8 cellular contexts compared by ENCODE assay signal in genomic region chr17:68511671-68512246, GRCh38. TPM values are rescaled to one million over a fixed set of nuclear protein-coding genes. Genes with fewer than 3 reads are reported as not detected.
DNase-seq lines count a peak whose midpoint lies in the region; ATAC-seq, FAIRE-seq and TF ChIP-seq lines count a peak whose summit lies in the region.

No MANE protein-coding gene starts in this region.

- H3K27ac Mint-ChIP-seq in H9, result peak overlapping the region; percentile 95 to 100 (median 98)

- no peak overlapping the region for H2BK15ac ChIP-seq in H9 (ENCODE audit: low read depth, low read length)

- no peak for FAIRE-seq in GM12878 (lab: Jason Lieb, UNC)

- POLR2A ChIA-PET in GM12878 (lab: Charles Lee), result interaction anchor here (0.8 to 4.7 kb wide), 6 partner anchors 9 to 55 kb away, joined by 3 to 46 read pairs (median 6); partner anchors contain the start of gene WIPI1

- H4K91ac ChIP-seq in H9 (ENCODE audit: insufficient read length, low read depth, low read length), result no peak overlapping the region

- peak overlapping the region; percentile 71 for H3K4me3 ChIP-seq in GM12864 (ENCODE audit: low read depth, low read length)
- H3K4me3 ChIP-seq in MG63, result peak overlapping the region; percentile 100
- H3K4me3 ChIP-seq in GM12878, result peak overlapping the region; percentile 88
- H3K4me3 ChIP-seq in iPS DF 6.9 (ENCODE audit: low read length), result peak overlapping the region; percentile 74; the same call in 1 of the 2 replicates
- peak overlapping the region; percentile 93 for H3K4me3 ChIP-seq in skeletal muscle cell (ENCODE audit: low read depth, low read length)

- no peak for DNase-seq in GM12864 (ENCODE audit: low read depth)
- DNase-seq in H9, result peak; percentile 91
- peak; percentile 72 for DNase-seq in MG63
- DNase-seq in T follicular helper cell (ENCODE audit: low read depth), result peak; percentile 56
- no peak for DNase-seq in GM12878 (ENCODE audit: low read depth, low spot score)
- DNase-seq in iPS DF 6.9 (ENCODE audit: low read depth, low spot score), result peak; percentile 11
- peak; percentile 55 for DNase-seq in skeletal muscle cell (ENCODE audit: low read depth)
- DNase-seq in central memory CD4-positive, alpha-beta T cell, result no peak

- H2BK120ac ChIP-seq in H9 (ENCODE audit: low read depth, low read length, poor library complexity, severe bottlenecking), result no peak overlapping the region

- H3K4me1 Mint-ChIP-seq in H9, result peaks cover 42 to 51% of the 10 kb centered on the region in 2 experiments

- H4K20me1 ChIP-seq in H9 (ENCODE audit: control insufficient read depth, insufficient read depth, insufficient read length), result no peaks in the 10 kb centered on the region
- 0 out of 2 replicates have a peak, but pooled peaks cover 2% of the 10 kb centered on the region for H4K20me1 ChIP-seq in GM12878 (ENCODE audit: control insufficient read depth, insufficient read depth)

- no TSS peak for BruUV-seq in GM12878 (replicated peaks; lab: Mats Ljungman, UMichigan)

- no peaks in the 10 kb centered on the region; the same call in 1 of the 2 replicates for H3K4me1 ChIP-seq in H9 (ENCODE audit: insufficient read depth, low read length)
- peaks cover 7% of the 10 kb centered on the region; the same call in 1 of the 2 replicates for H3K4me1 ChIP-seq in GM12878 (ENCODE audit: control insufficient read depth, insufficient read depth, low read length)
- H3K4me1 ChIP-seq in iPS DF 6.9 (ENCODE audit: control insufficient read depth, insufficient read depth, low read length), result no peaks in the 10 kb centered on the region

- TF ChIP-seq RAD21 in GM12878 (IDR thresholded peaks at IDR 0.05; ENCODE audit: insufficient read depth, low read depth, low read length), result no peak

- no peak for TF ChIP-seq EP300 in GM12878 (IDR thresholded peaks at IDR 0.05; ENCODE audit: borderline replicate concordance in 1 of 2, control insufficient read depth in 1 of 2, low read depth in 2 of 2, low read length in 2 of 2)

- intact Hi-C loops in GM12878 (cut with micrococcal nuclease; ENCODE audit: unreplicated experiment), result loop anchor here (1.0 to 5.0 kb wide), 2 partner anchors 13 to 44 kb away; no protein-coding TSS in a partner anchor

- CTCF ChIA-PET in GM12878 (lab: Yijun Ruan, JAX), result interaction anchor here (3.9 kb wide), 1 partner anchor 14 kb away, joined by 29 read pairs; no protein-coding TSS in a partner anchor

- H3K79me2 ChIP-seq in H9 (ENCODE audit: insufficient read depth, low read length) (peaks cover 16% of the 10 kb centered on the region; the same call in 1 of the 2 replicates), GM12878 (ENCODE audit: control insufficient read depth, insufficient read depth, low read length) (peaks cover 45% of the 10 kb centered on the region)

- peaks cover 9% of the 10 kb centered on the region for H3K23me2 ChIP-seq in H9 (ENCODE audit: insufficient read length, low read depth, low read length, poor library complexity, severe bottlenecking)

- TF ChIP-seq CTCF in GM12864 (IDR thresholded peaks at IDR 0.05; ENCODE audit: low read depth, low read length, missing control alignments), result no peak
- no peak for TF ChIP-seq CTCF in H9 (conservative IDR thresholded peaks at IDR 0.05)
- TF ChIP-seq CTCF in GM12878 (IDR thresholded peaks at IDR 0.05 in 2 of 3, conservative IDR thresholded peaks at IDR 0.05 in 1 of 3; ENCODE audit: control insufficient read depth in 2 of 3, extremely low read depth in 1 of 3, insufficient read depth in 1 of 3, low read depth in 3 of 3, low read length in 3 of 3), result no peak; a peak in 1 of 6 replicates

- H3K56ac ChIP-seq in H9 (ENCODE audit: insufficient read length, low read depth, low read length), result no peak overlapping the region

- H3K27me3 Mint-ChIP-seq in H9 (ENCODE audit: low read depth), result no peaks in the 10 kb centered on the region

- peak overlapping the region; percentile 97 to 98 for H3K4me3 Mint-ChIP-seq in H9

- H3K9me3 Mint-ChIP-seq in H9, result peaks cover 2% of the 10 kb centered on the region in 2 experiments; a peak in 3 of 5 replicates

- H2AFZ ChIP-seq in H9 (ENCODE audit: low read length) (no peak overlapping the region), GM12878 (ENCODE audit: control insufficient read depth, low read depth, low read length) (peak overlapping the region; percentile 100)

- no peak overlapping the region for H4K8ac ChIP-seq in H9 (replicated peaks; ENCODE audit: insufficient read length, low read depth, low read length)

- peak; percentile 74 for ATAC-seq in GM12878

- SMC1A ChIA-PET in GM12878 (lab: Charles Lee; ENCODE audit: uncharacterized antibody, unreplicated experiment), result interaction anchor here (0.9 to 8.1 kb wide), 4 partner anchors 12 to 53 kb away, joined by 3 to 97 read pairs (median 7); no protein-coding TSS in a partner anchor

- no peak overlapping the region for H4K5ac ChIP-seq in H9 (ENCODE audit: insufficient read length, low read depth, low read length)

- no peak overlapping the region for H3K23ac ChIP-seq in H9 (ENCODE audit: insufficient read length, low read depth, low read length)

- WGBS in H9 (ENCODE audit: extremely low coverage, insufficient read length, low lambda C conversion rate), result no CpG with 5 or more reads among the region's 49 CpGs
- WGBS in GM12878 (ENCODE audit: insufficient coverage, insufficient replicate concordance, low lambda C conversion rate, missing lambda C conversion rate), result 2% methylated on average over 21 of the region's 49 CpGs
- no CpG with 5 or more reads among the region's 49 CpGs for WGBS in iPS DF 6.9 (ENCODE audit: insufficient coverage, insufficient read length)

- H3K36me3 Mint-ChIP-seq in H9 (ENCODE audit: insufficient read depth in 1 of 3, low read depth in 3 of 3), result peaks cover 14 to 24% (median 22%) of the 10 kb centered on the region in 3 experiments

- RAD21 ChIA-PET in GM12878 (lab: Charles Lee; ENCODE audit: unreplicated experiment), result interaction anchor here (1.0 to 3.1 kb wide), 7 partner anchors 10 to 53 kb away, joined by 3 to 19 read pairs (median 4); no protein-coding TSS in a partner anchor

- H2BK20ac ChIP-seq in H9 (ENCODE audit: low read depth, low read length, poor library complexity, severe bottlenecking), result no peak overlapping the region

- H3K79me1 ChIP-seq in H9 (ENCODE audit: insufficient read depth, low read depth, low read length, poor library complexity, severe bottlenecking), result peaks cover 3% of the 10 kb centered on the region

- H3T11ph ChIP-seq in H9 (ENCODE audit: low read length), result no peak overlapping the region

- peak overlapping the region; percentile 87 for H3K9ac ChIP-seq in H9 (ENCODE audit: extremely low read depth, insufficient read length, low read length)
- H3K9ac ChIP-seq in GM12878 (ENCODE audit: control insufficient read depth, insufficient read depth, low read length), result peak overlapping the region; percentile 87

- H3K4me2 ChIP-seq in H9 (ENCODE audit: insufficient read depth, insufficient read length, low read length), result peak overlapping the region; percentile 60
- peak overlapping the region; percentile 92 for H3K4me2 ChIP-seq in GM12878 (ENCODE audit: control insufficient read depth, insufficient read depth)

- in situ Hi-C loops in GM12878 (cut with MboI), result no loop called here

- no peak overlapping the region for H3K4ac ChIP-seq in H9 (ENCODE audit: low read depth, low read length)

- peaks cover 25% of the 10 kb centered on the region for H3K36me3 ChIP-seq in MG63
- peaks cover 0 to 10% of the 10 kb centered on the region in 2 experiments; a peak in 1 of 4 replicates for H3K36me3 ChIP-seq in GM12878 (ENCODE audit: control insufficient read depth in 2 of 2, insufficient read depth in 2 of 2, low read length in 1 of 2)
- no peaks in the 10 kb centered on the region for H3K36me3 ChIP-seq in iPS DF 6.9 (ENCODE audit: control insufficient read depth, insufficient read depth, low read length)

- no peak overlapping the region for H2BK12ac ChIP-seq in H9 (ENCODE audit: insufficient read length, low read depth, low read length)

- H3K27me3 ChIP-seq in H9 (ENCODE audit: insufficient read depth, low read length), result no peaks in the 10 kb centered on the region
- H3K27me3 ChIP-seq in MG63, result no peaks in the 10 kb centered on the region
- no peaks in the 10 kb centered on the region for H3K27me3 ChIP-seq in GM12878 (replicated peaks in 1 of 2; ENCODE audit: control insufficient read depth in 2 of 2, insufficient read depth in 2 of 2, low read length in 1 of 2)
- no peaks in the 10 kb centered on the region for H3K27me3 ChIP-seq in iPS DF 6.9 (ENCODE audit: control insufficient read depth, insufficient read depth, low read length)

- no peak overlapping the region for H2BK5ac ChIP-seq in H9 (ENCODE audit: insufficient read length, low read length)

- H3K9me3 ChIP-seq in H9 (ENCODE audit: control insufficient read depth, low read depth, low read length), result no peaks in the 10 kb centered on the region
- H3K9me3 ChIP-seq in MG63, result no peaks in the 10 kb centered on the region
- H3K9me3 ChIP-seq in GM12878 (replicated peaks; ENCODE audit: control insufficient read depth, insufficient read depth, low read length), result no peaks in the 10 kb centered on the region
- H3K9me3 ChIP-seq in iPS DF 6.9 (ENCODE audit: control insufficient read depth, insufficient read depth, low read length), result no peaks in the 10 kb centered on the region

- peak overlapping the region; percentile 91 for H3K14ac ChIP-seq in H9 (ENCODE audit: insufficient read depth, low read length)

- H3K27ac ChIP-seq in H9 (ENCODE audit: insufficient read length, low read depth, low read length) (peak overlapping the region; percentile 50), GM12878 (ENCODE audit: control insufficient read depth, insufficient read depth) (peak overlapping the region; percentile 98), iPS DF 6.9 (ENCODE audit: low read length) (no peak overlapping the region)

- no peak; the same call in none of the 2 replicates for TF ChIP-seq POLR2A in GM12878 (IDR thresholded peaks at IDR 0.05; ENCODE audit: low read depth, low read length)

- no peak overlapping the region for H2AK5ac ChIP-seq in H9 (ENCODE audit: insufficient read length, low read length)

- H3K18ac ChIP-seq in H9 (ENCODE audit: insufficient read length, low read depth, low read length), result peak overlapping the region; percentile 80

RNA-seq across cellular contexts. Expression of gene PRKAR1A, which starts 0.5 kb away (rescaled TPM):
- total RNA-seq in H9 (2021), result 163 and 171 TPM in 2 replicates
- 185 and 279 TPM in 2 replicates for total RNA-seq in MG63 (2014; rRNA removed; shearing (Covaris generic); ENCODE audit: low replicate concordance)
- total RNA-seq in GM12878 (2013; cell fraction: nucleolus; rRNA removed), result 213 and 214 TPM in 2 replicates
- total RNA-seq in GM12878 (2014; rRNA removed), result 91.0 and 130 TPM in 2 replicates
- total RNA-seq in GM12878 (2014; rRNA removed; fragmentation: Illumina TruSeq; extraction: Trizol), result 129 and 130 TPM in 2 replicates
- 164 and 167 TPM in 2 replicates for total RNA-seq in GM12878 (2021)
- polyA plus RNA-seq in GM12878 (2011; ENCODE audit: low read depth), result 57.5 TPM
- polyA plus RNA-seq in GM12878 (2011; rRNA removed), result 196 and 292 TPM in 2 replicates
- polyA plus RNA-seq in GM12878 (2011; cell fraction: cytosol; rRNA removed), result 114 and 138 TPM in 2 replicates
- 115 and 132 TPM in 2 replicates for polyA plus RNA-seq in GM12878 (2011; cell fraction: nucleus; rRNA removed)
- polyA plus RNA-seq in GM12878 (2012), result 89.6 and 124 TPM in 2 replicates
- polyA plus RNA-seq in GM12878 (2014; fragmentation: Illumina TruSeq; extraction: Trizol), result 120 and 143 TPM in 2 replicates
- polyA plus RNA-seq in GM12878 (2014; fragmentation: Nextera tagmentation; extraction: Ambion mirVana), result 10 to 100 TPM; 29.1 to 35.6 TPM
- polyA plus RNA-seq in GM12878 (2014; rRNA removed), result 111 and 112 TPM in 2 replicates
- polyA plus RNA-seq in GM12878 (2016; fragmentation: Nextera tagmentation; extraction: Ambion mirVana), result 100 to 1,000 TPM; 191 to 200 TPM
- 160 and 210 TPM in 2 replicates for polyA minus RNA-seq in GM12878 (2011; rRNA and poly(A)+ RNA removed)
- 143 and 148 TPM in 2 replicates for polyA minus RNA-seq in GM12878 (2011; cell fraction: cytosol; rRNA and poly(A)+ RNA removed)
- polyA minus RNA-seq in GM12878 (2011; cell fraction: nucleus; rRNA and poly(A)+ RNA removed), result 135 and 198 TPM in 2 replicates

RNA-seq across cellular contexts. Expression of gene WIPI1, which starts 54.5 kb away (rescaled TPM):
- total RNA-seq in H9 (2021) (12.0 and 15.4 TPM in 2 replicates), GM12878 (2014; rRNA removed) (26.9 and 35.0 TPM in 2 replicates), GM12878 (2014; rRNA removed; fragmentation: Illumina TruSeq; extraction: Trizol) (25.5 and 26.8 TPM in 2 replicates), GM12878 (2021) (23.9 and 24.2 TPM in 2 replicates)
- total RNA-seq in MG63 (2014; rRNA removed; shearing (Covaris generic); ENCODE audit: low replicate concordance), result 10.4 and 29.6 TPM in 2 replicates
- 19.9 and 25.9 TPM in 2 replicates for total RNA-seq in GM12878 (2013; cell fraction: nucleolus; rRNA removed)
- polyA plus RNA-seq in GM12878 (2011; ENCODE audit: low read depth), result 16.3 TPM
- polyA plus RNA-seq in GM12878 (2011; rRNA removed) (11.1 and 11.7 TPM in 2 replicates), GM12878 (2014; fragmentation: Illumina TruSeq; extraction: Trizol) (28.8 and 34.6 TPM in 2 replicates), GM12878 (2014; fragmentation: Nextera tagmentation; extraction: Ambion mirVana) (1 to 10 TPM; 6.5 to 7.1 TPM), GM12878 (2014; rRNA removed) (26.0 and 37.7 TPM in 2 replicates), GM12878 (2016; fragmentation: Nextera tagmentation; extraction: Ambion mirVana) (10 to 100 TPM; 39.1 to 44.5 TPM)
- 12.0 and 13.2 TPM in 2 replicates for polyA plus RNA-seq in GM12878 (2011; cell fraction: cytosol; rRNA removed)
- 10.7 and 12.1 TPM in 2 replicates for polyA plus RNA-seq in GM12878 (2011; cell fraction: nucleus; rRNA removed)
- 21.1 and 24.4 TPM in 2 replicates for polyA plus RNA-seq in GM12878 (2012)
- polyA minus RNA-seq in GM12878 (2011; rRNA and poly(A)+ RNA removed), result 13.0 and 14.8 TPM in 2 replicates
- polyA minus RNA-seq in GM12878 (2011; cell fraction: cytosol; rRNA and poly(A)+ RNA removed), result 3.6 and 5.4 TPM in 2 replicates
- polyA minus RNA-seq in GM12878 (2011; cell fraction: nucleus; rRNA and poly(A)+ RNA removed), result 6.2 and 8.6 TPM in 2 replicates

Comparison
In these comparisons a context has a peak if more than half of its experiments do, and no peak if none do; other contexts are left out.
1. DNase-seq: peak in H9 (single experiment), MG63 (single experiment), T follicular helper cell (single experiment), iPS DF 6.9 (single experiment) and skeletal muscle cell (single experiment); none in GM12864 (single experiment), GM12878 (single experiment) and central memory CD4-positive, alpha-beta T cell (single experiment).
2. Peak in every context shown above with its lines, with median percentiles within 50 percentile points of each other: H3K4me3 ChIP-seq.